8 cellular contexts compared by ENCODE assay signal in the genomic region with DNA sequence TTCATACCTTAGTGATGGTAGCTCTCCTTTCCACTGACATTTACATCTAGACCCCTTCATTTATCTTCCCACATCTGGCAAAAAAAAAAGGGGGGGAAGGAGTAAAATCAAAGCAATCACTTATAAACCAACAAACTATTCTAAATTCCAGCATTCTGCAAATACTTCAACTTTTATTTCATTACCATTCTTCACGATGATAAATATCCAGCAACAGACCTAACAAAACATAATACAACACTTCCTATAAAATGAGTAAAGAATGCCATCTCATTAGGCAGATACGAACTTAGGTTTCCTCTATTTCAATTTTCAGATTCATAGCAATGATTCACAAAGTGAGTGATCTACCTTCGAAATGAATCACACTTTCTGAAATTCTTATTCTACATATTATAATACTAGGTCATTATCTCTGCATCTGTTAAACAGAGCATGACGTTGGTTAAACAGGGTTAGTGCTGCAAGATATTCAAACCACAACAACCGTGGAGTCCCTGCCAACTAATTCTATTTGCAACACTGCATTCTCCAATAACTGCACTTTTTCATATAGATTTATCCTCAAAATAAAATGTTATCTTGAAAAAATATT. TPM values are rescaled to one million over a fixed set of nuclear protein-coding genes. Genes with fewer than 3 reads are reported as not detected.
DNase-seq lines count a peak whose midpoint lies in the region; ATAC-seq and TF ChIP-seq lines count a peak whose summit lies in the region.

A gene with protein sequence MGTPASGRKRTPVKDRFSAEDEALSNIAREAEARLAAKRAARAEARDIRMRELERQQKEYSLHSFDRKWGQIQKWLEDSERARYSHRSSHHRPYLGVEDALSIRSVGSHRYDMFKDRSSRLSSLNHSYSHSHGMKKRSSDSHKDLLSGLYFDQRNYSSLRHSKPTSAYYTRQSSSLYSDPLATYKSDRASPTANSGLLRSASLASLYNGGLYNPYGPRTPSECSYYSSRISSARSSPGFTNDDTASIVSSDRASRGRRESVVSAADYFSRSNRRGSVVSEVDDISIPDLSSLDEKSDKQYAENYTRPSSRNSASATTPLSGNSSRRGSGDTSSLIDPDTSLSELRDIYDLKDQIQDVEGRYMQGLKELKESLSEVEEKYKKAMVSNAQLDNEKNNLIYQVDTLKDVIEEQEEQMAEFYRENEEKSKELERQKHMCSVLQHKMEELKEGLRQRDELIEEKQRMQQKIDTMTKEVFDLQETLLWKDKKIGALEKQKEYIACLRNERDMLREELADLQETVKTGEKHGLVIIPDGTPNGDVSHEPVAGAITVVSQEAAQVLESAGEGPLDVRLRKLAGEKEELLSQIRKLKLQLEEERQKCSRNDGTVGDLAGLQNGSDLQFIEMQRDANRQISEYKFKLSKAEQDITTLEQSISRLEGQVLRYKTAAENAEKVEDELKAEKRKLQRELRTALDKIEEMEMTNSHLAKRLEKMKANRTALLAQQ (minus strand): TSS at position 51 of the 595 bp plus-strand sequence. CDS start 25,599 bp downstream, outside the sequence.

- H3K27me3 Mint-ChIP-seq in activated CD4-positive, alpha-beta memory T cell treated with anti-CD3 and anti-CD28 coated beads for 36 hours, result no peaks in the 10 kb centered on the region

- ATAC-seq in HG03460 (IDR thresholded peaks at IDR 0.05; ENCODE audit: unreplicated experiment) (peak; percentile 28), gastroesophageal sphincter (no peak), omental fat pad (ENCODE audit: low FRiP score) (peak; percentile 59), HG03097 (IDR thresholded peaks at IDR 0.05; ENCODE audit: low FRiP score, unreplicated experiment) (no peak)

- peaks cover 12% of the 10 kb centered on the region for H3K36me3 Mint-ChIP-seq in activated CD4-positive, alpha-beta memory T cell treated with anti-CD3 and anti-CD28 coated beads for 36 hours

- H3K4me1 ChIP-seq in gastroesophageal sphincter, result peaks cover 18 to 84% (median 36%) of the 10 kb centered on the region in 3 donors

- WGBS in gastroesophageal sphincter (ENCODE audit: low coverage in 1 of 2), 2 donors, result 5 to 6% methylated on average over 5 of the region's 5 CpGs

- POLR2A ChIA-PET in activated CD4-positive, alpha-beta memory T cell treated with anti-CD3 and anti-CD28 coated beads for 36 hours (lab: Charles Lee), result no interaction called here

- H3K27me3 ChIP-seq in gastroesophageal sphincter, result no peaks in the 10 kb centered on the region

- H3K4me1 Mint-ChIP-seq in activated CD4-positive, alpha-beta memory T cell treated with anti-CD3 and anti-CD28 coated beads for 36 hours (ENCODE audit: low read depth), result peaks cover 41% of the 10 kb centered on the region

- H3K27ac Mint-ChIP-seq in activated CD4-positive, alpha-beta memory T cell treated with anti-CD3 and anti-CD28 coated beads for 36 hours, result peak within 1 kb of the TSS; percentile 80

- no peak for TF ChIP-seq CTCF in gastroesophageal sphincter (IDR thresholded peaks at IDR 0.05)
- TF ChIP-seq CTCF in omental fat pad (IDR thresholded peaks at IDR 0.05), result no peak

- H3K36me3 ChIP-seq in gastroesophageal sphincter, result peaks cover 0 to 9% of the 10 kb centered on the region in 2 donors

- no peaks in the 10 kb centered on the region for H3K9me3 ChIP-seq in gastroesophageal sphincter

- TF ChIP-seq EP300 in gastroesophageal sphincter (IDR thresholded peaks at IDR 0.05), result no peak

- peak within 1 kb of the TSS; percentile 67 to 96 for H3K4me3 ChIP-seq in gastroesophageal sphincter

- CTCF ChIA-PET in activated CD4-positive, alpha-beta memory T cell treated with anti-CD3 and anti-CD28 coated beads for 36 hours (lab: Charles Lee), result interaction anchor here (1.0 to 1.6 kb wide), 2 partner anchors 39 to 150 kb away, joined by 3 read pairs; no protein-coding TSS in a partner anchor

- H3K27ac ChIP-seq in gastroesophageal sphincter, result peak within 1 kb of the TSS; percentile 93 to 98 (median 96)

- H3K9me3 Mint-ChIP-seq in activated CD4-positive, alpha-beta memory T cell treated with anti-CD3 and anti-CD28 coated beads for 36 hours, result no peaks in the 10 kb centered on the region

- intact Hi-C loops in activated CD4-positive, alpha-beta memory T cell treated with anti-CD3 and anti-CD28 coated beads for 36 hours (cut with micrococcal nuclease), result loop anchor here (1.0 kb wide), 4 partner anchors 12 to 298 kb away; no protein-coding TSS in a partner anchor

- TF ChIP-seq POLR2A in gastroesophageal sphincter (IDR thresholded peaks at IDR 0.05), result no peak

- peak within 1 kb of the TSS; percentile 83 for H3K4me3 Mint-ChIP-seq in activated CD4-positive, alpha-beta memory T cell treated with anti-CD3 and anti-CD28 coated beads for 36 hours

- DNase-seq in NOMO-1 treated with DMSO at 0.1 percent for 48 hours (lab: John Stamatoyannopoulos, UW; ENCODE audit: unreplicated experiment) (peak; percentile 9), NOMO-1 (lab: John Stamatoyannopoulos, UW; ENCODE audit: unreplicated experiment in 2 of 2) (no peak), omental fat pad (ENCODE audit: low spot score) (no peak), NCI-H510A (lab: John Stamatoyannopoulos, UW) (no peak)
- DNase-seq in activated CD4-positive, alpha-beta memory T cell treated with anti-CD3 and anti-CD28 coated beads for 36 hours, result peak; percentile 41

RNA-seq across cellular contexts. Expression of the gene that starts here (rescaled TPM):
- 10 to 100 TPM; 25.9 to 30.7 TPM for total RNA-seq in activated CD4-positive, alpha-beta memory T cell treated with anti-CD3 and anti-CD28 coated beads for 36 hours
- total RNA-seq in gastroesophageal sphincter (100 to 1,000 TPM in 1 of 4 donors, 10 to 100 TPM in 3; 79.4 to 123 (median 88.4) TPM), omental fat pad (10 to 100 TPM; 41.8 to 78.8 (median 55.0) TPM)

Comparison
In these comparisons a context has a peak if more than half of its experiments do, and no peak if none do; other contexts are left out.
1. DNase-seq: peak in NOMO-1 treated with DMSO at 0.1 percent for 48 hours (single experiment) and activated CD4-positive, alpha-beta memory T cell treated with anti-CD3 and anti-CD28 coated beads for 36 hours (single experiment); none in NOMO-1 (0 of 2), omental fat pad (single experiment) and NCI-H510A (single experiment).
2. ATAC-seq: peak in HG03460 (single experiment) and omental fat pad (single experiment); none in gastroesophageal sphincter (single experiment) and HG03097 (single experiment).